ENCODE assay signal across 1 cellular context in genomic region chr6:122753688-122754056, GRCh38.
TF ChIP-seq lines count a peak whose summit lies in the region.

No MANE protein-coding gene starts in this region.

TF ChIP-seq in K562, 482 proteins besides CTCF, POLR2A, EP300 and RAD21 (continued from another document):
- 0 out of 2 replicates have a peak, but pooled peaks have one; percentile 23 for TF ChIP-seq PKNOX1 (IDR thresholded peaks at IDR 0.05)
